Comparison of ENCODE assay signal across 8 cellular contexts in genomic region chr1:37595440-37596181, GRCh38. TPM values are rescaled to one million over a fixed set of nuclear protein-coding genes. Genes with fewer than 3 reads are reported as not detected.
DNase-seq lines count a peak whose midpoint lies in the region; ATAC-seq and TF ChIP-seq lines count a peak whose summit lies in the region.

TSS of gene GNL2 (minus strand) at chr1:37595937. CDS start at chr1:37595822, 115 bp downstream.

- H3K27me3 Mint-ChIP-seq in WTC11 (ENCODE audit: low read depth) = peaks cover 10% of the 10 kb centered on the region

- peak within 1 kb of the TSS; percentile 91 for H3K4me3 ChIP-seq in AG04449 (ENCODE audit: low read depth, low read length)
- H3K4me3 ChIP-seq in cardiac fibroblast (replicated peaks in 1 of 2; ENCODE audit: low read depth in 2 of 2, low read length in 2 of 2) = peak within 1 kb of the TSS; percentile 87 to 94

- ATAC-seq in GM18907 (IDR thresholded peaks at IDR 0.05; ENCODE audit: unreplicated experiment) (peak; percentile 96), HG03159 (IDR thresholded peaks at IDR 0.05; ENCODE audit: unreplicated experiment) (peak; percentile 97), WTC11 (peak; percentile 99)

- H3K4me1 Mint-ChIP-seq in WTC11 = peaks cover 15% of the 10 kb centered on the region

- peaks cover 31% of the 10 kb centered on the region for H3K36me3 Mint-ChIP-seq in WTC11

- peak; percentile 59 for DNase-seq in AG04449 (ENCODE audit: low read depth, low spot score)
- DNase-seq in NCI-H2227 treated with DMSO at 0.1 percent for 48 hours (lab: John Stamatoyannopoulos, UW) = peak; percentile 95
- peak; percentile 98 for DNase-seq in WTC11 (ENCODE audit: low spot score)
- DNase-seq in cardiac fibroblast (ENCODE audit: low read depth in 2 of 2) = peak; percentile 95 to 97
- peak; percentile 100 for DNase-seq in iPS-NIHi7 (ENCODE audit: extremely low spot score)
- DNase-seq in smooth muscle cell of the brain vasculature (ENCODE audit: low read depth, low spot score) = peak; percentile 85

- CTCF ChIA-PET in AG04449 (lab: Yijun Ruan, JAX) = interaction anchor here (0.6 to 14.5 kb wide), 6 partner anchors 9 to 84 kb away, joined by 3 to 382 read pairs (median 4); no protein-coding TSS in a partner anchor
- CTCF ChIA-PET in WTC11 (lab: Charles Lee) = interaction anchor here (0.6 to 2.2 kb wide), 11 partner anchors 8 to 264 kb away, joined by 3 to 18 read pairs (median 5); partner anchors contain the start of genes CDCA8 and MEAF6

- H3K9me3 Mint-ChIP-seq in WTC11 = no peaks in the 10 kb centered on the region

- peak within 1 kb of the TSS; percentile 99 for H3K27ac Mint-ChIP-seq in WTC11

- POLR2A ChIA-PET in AG04449 (lab: Yijun Ruan, JAX) = interaction anchor here (0.9 to 1.4 kb wide), 5 partner anchors 9 to 95 kb away, joined by 3 to 4 read pairs (median 4); partner anchors contain the start of gene MEAF6
- POLR2A ChIA-PET in WTC11 (lab: Charles Lee) = interaction anchor here (1.4 kb wide), 1 partner anchor 95 kb away, joined by 3 read pairs; a partner anchor contains a TSS

- peak within 1 kb of the TSS; percentile 99 for H3K4me3 Mint-ChIP-seq in WTC11

- TF ChIP-seq CTCF in AG04449 (IDR thresholded peaks at IDR 0.05; ENCODE audit: insufficient read depth, low read length, missing control alignments) (no peak), WTC11 (IDR thresholded peaks at IDR 0.05) (no peak), cardiac fibroblast (IDR thresholded peaks at IDR 0.05; ENCODE audit: low read depth, low read length) (no peak)

TF ChIP-seq in WTC11, 78 proteins besides CTCF, POLR2A, EP300 and RAD21 (continues in another document):
- no peak for TF ChIP-seq RELA (CRISPR knock-in tag; IDR thresholded peaks at IDR 0.05; ENCODE audit: borderline replicate concordance)
- TF ChIP-seq ZNF121 (CRISPR knock-in tag; IDR thresholded peaks at IDR 0.05) = no peak
- no peak for TF ChIP-seq ZNF416 (CRISPR knock-in tag; IDR thresholded peaks at IDR 0.05)
- TF ChIP-seq ZNF263 (CRISPR knock-in tag; IDR thresholded peaks at IDR 0.05; ENCODE audit: low read depth) = no peak
- TF ChIP-seq ZNF512 (CRISPR knock-in tag; IDR thresholded peaks at IDR 0.05; ENCODE audit: borderline replicate concordance) = no peak
- TF ChIP-seq HMGA2 (CRISPR knock-in tag; IDR thresholded peaks at IDR 0.05) = no peak
- no peak for TF ChIP-seq GRHL2 (CRISPR knock-in tag; IDR thresholded peaks at IDR 0.05; ENCODE audit: insufficient replicate concordance, severe bottlenecking)
- no peak for TF ChIP-seq AR (CRISPR knock-in tag; IDR thresholded peaks at IDR 0.05)
- TF ChIP-seq SMAD3 (CRISPR knock-in tag; IDR thresholded peaks at IDR 0.05; ENCODE audit: borderline replicate concordance) = no peak
- TF ChIP-seq CBFB (CRISPR knock-in tag; IDR thresholded peaks at IDR 0.05; ENCODE audit: low read depth) = no peak
- no peak for TF ChIP-seq SOX15 (CRISPR knock-in tag; IDR thresholded peaks at IDR 0.05)
- TF ChIP-seq NFATC4 (CRISPR knock-in tag; IDR thresholded peaks at IDR 0.05) = no peak
- TF ChIP-seq FOXP1 (CRISPR knock-in tag; IDR thresholded peaks at IDR 0.05; ENCODE audit: borderline replicate concordance) = peak; percentile 51; the same call in 1 of the 2 replicates
- TF ChIP-seq NR3C1 (CRISPR knock-in tag; conservative IDR thresholded peaks at IDR 0.05; ENCODE audit: low read depth) = no peak
- no peak for TF ChIP-seq ZNF219 (CRISPR knock-in tag; IDR thresholded peaks at IDR 0.05; ENCODE audit: borderline replicate concordance)
- TF ChIP-seq ZNF423 (CRISPR knock-in tag; IDR thresholded peaks at IDR 0.05) = no peak
- TF ChIP-seq E2F1 (CRISPR knock-in tag; IDR thresholded peaks at IDR 0.05) = no peak
- TF ChIP-seq CDX4 (CRISPR knock-in tag; IDR thresholded peaks at IDR 0.05; ENCODE audit: borderline replicate concordance) = no peak
- no peak for TF ChIP-seq ZSCAN18 (CRISPR knock-in tag; IDR thresholded peaks at IDR 0.05)
- no peak for TF ChIP-seq E2F5 (CRISPR knock-in tag; IDR thresholded peaks at IDR 0.05)
- no peak for TF ChIP-seq NFYB (CRISPR knock-in tag; conservative IDR thresholded peaks at IDR 0.05; ENCODE audit: low read depth)
- TF ChIP-seq CREM (CRISPR knock-in tag; IDR thresholded peaks at IDR 0.05) = peak; percentile 93
- peak; percentile 79 for TF ChIP-seq SP1 (CRISPR knock-in tag; conservative IDR thresholded peaks at IDR 0.05)
- no peak for TF ChIP-seq TEAD1 (CRISPR knock-in tag; IDR thresholded peaks at IDR 0.05)
- TF ChIP-seq TEAD4 (CRISPR knock-in tag; IDR thresholded peaks at IDR 0.05) = no peak
- TF ChIP-seq GTF2I (CRISPR knock-in tag; conservative IDR thresholded peaks at IDR 0.05) = no peak

RNA-seq across cellular contexts. Expression of gene GNL2, which starts in this region (rescaled TPM):
- 72.3 to 92.8 TPM (median 75.9 TPM) in 3 replicates for total RNA-seq in WTC11 (2021)

Comparison
In these comparisons a context has a peak if more than half of its experiments do, and no peak if none do; other contexts are left out.
1. Peak in every context shown above with its lines: DNase-seq, ATAC-seq and H3K4me3 ChIP-seq.